In the genomic region with DNA sequence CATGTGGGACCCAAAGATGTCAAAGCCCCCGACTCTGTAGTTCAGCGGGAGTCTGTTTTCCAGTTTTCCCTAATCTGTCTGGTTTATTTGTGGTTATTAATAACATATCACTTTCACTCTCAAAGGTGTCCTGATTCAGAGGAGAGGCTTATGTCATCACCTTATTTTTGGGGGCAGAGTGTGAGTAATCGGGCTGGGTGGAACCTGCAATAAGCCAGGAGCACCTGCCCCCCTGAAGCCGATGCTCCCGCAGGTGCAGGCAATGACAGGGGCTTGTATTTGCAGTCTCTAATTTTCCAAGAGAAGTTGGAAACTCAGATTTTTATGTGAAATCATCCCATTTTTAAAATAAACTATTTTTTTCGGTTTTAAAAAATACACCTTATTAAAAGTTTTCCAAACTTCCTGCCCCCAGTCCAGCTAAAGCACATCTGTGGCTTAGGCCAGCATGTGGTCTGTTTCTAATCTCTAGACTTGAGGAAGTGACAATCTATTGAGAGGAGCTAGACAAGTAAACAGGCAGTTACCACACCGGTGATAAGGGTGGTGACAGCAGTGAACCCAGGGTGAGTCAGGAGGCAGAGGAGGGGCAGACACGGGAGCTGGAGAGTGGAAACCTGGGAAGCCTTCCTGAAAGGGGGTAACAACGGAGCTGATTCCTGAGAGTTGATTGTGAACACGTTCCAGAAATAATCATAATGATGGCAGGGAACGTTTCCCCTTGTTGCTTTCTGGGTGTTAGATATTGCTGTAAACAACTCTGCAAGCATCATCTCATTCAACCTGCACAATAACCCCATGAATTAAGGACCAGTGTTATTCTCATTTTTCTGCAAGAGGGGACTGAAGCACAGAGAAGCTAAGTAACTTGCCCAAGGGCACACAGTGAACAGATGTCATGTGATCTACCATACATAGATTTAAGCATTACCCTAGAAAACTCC, we compare ENCODE assay signal across 8 cellular contexts. TPM values are rescaled to one million over a fixed set of nuclear protein-coding genes. Genes with fewer than 3 reads are reported as not detected.
A peak's percentile ranks its signal among the peaks of the same experiment; 100 is the strongest.
DNase-seq lines count a peak whose midpoint lies in the region; ATAC-seq and TF ChIP-seq lines count a peak whose summit lies in the region.

No MANE protein-coding gene starts in this region.

- WGBS in esophagus muscularis mucosa, result 76% methylated on average over 11 of the region's 11 CpGs

- TF ChIP-seq EP300 in esophagus muscularis mucosa (IDR thresholded peaks at IDR 0.05), result no peak

- intact Hi-C loops in esophagus muscularis mucosa (cut with DNase I), result no loop called here

- no peak for TF ChIP-seq POLR2A in esophagus muscularis mucosa (IDR thresholded peaks at IDR 0.05; ENCODE audit: low read depth)

- ATAC-seq in GM19023 (IDR thresholded peaks at IDR 0.05; ENCODE audit: unreplicated experiment) (peak; percentile 31), HG03108 (IDR thresholded peaks at IDR 0.05; ENCODE audit: unreplicated experiment) (peak; percentile 70)

- H3K4me1 ChIP-seq in effector memory CD4-positive, alpha-beta T cell (ENCODE audit: control insufficient read depth, insufficient read depth, low read length, poor library complexity, severe bottlenecking), result peaks cover 52% of the 10 kb centered on the region
- H3K4me1 ChIP-seq in esophagus muscularis mucosa, result peaks cover 15 to 40% (median 23%) of the 10 kb centered on the region in 4 donors

- H3K27ac ChIP-seq in effector memory CD4-positive, alpha-beta T cell (ENCODE audit: insufficient read depth, low read length, poor library complexity, severe bottlenecking), result peak overlapping the region; percentile 56
- H3K27ac ChIP-seq in esophagus muscularis mucosa (replicated peaks in 1 of 4), result no peak overlapping the region

- H3K4me3 ChIP-seq in AG10803 (ENCODE audit: low read length) (no peak overlapping the region), esophagus muscularis mucosa (no peak overlapping the region)
- no peak overlapping the region for H3K4me3 ChIP-seq in effector memory CD4-positive, alpha-beta T cell (ENCODE audit: insufficient read depth, low read depth, low read length, poor library complexity, severe bottlenecking)

- no peaks in the 10 kb centered on the region for H3K36me3 ChIP-seq in effector memory CD4-positive, alpha-beta T cell (ENCODE audit: control insufficient read depth, insufficient read depth, low read length)
- H3K36me3 ChIP-seq in esophagus muscularis mucosa, result no peaks in the 10 kb centered on the region

- no peaks in the 10 kb centered on the region for H3K27me3 ChIP-seq in effector memory CD4-positive, alpha-beta T cell (replicated peaks; ENCODE audit: control insufficient read depth, insufficient read depth, low read length, poor library complexity, severe bottlenecking)
- no peaks in the 10 kb centered on the region for H3K27me3 ChIP-seq in esophagus muscularis mucosa

- DNase-seq in AG10803 (ENCODE audit: low read depth) (peak; percentile 42), SIG-M5 (lab: John Stamatoyannopoulos, UW) (peak; percentile 85), non-pigmented ciliary epithelial cell (ENCODE audit: low read depth) (peak; percentile 73), esophagus muscularis mucosa (ENCODE audit: extremely low spot score) (no peak), cerebellar nuclear complex (lab: John Stamatoyannopoulos, UW) (no peak)
- peak; percentile 38 to 50 (median 39) for DNase-seq in effector memory CD4-positive, alpha-beta T cell

- H3K9me3 ChIP-seq in effector memory CD4-positive, alpha-beta T cell (ENCODE audit: control insufficient read depth, low read length), result no peaks in the 10 kb centered on the region
- H3K9me3 ChIP-seq in esophagus muscularis mucosa, result no peaks in the 10 kb centered on the region

- TF ChIP-seq CTCF in AG10803 (conservative IDR thresholded peaks at IDR 0.05; ENCODE audit: low read length) (no peak), esophagus muscularis mucosa (IDR thresholded peaks at IDR 0.05) (no peak)

RNA-seq across cellular contexts. Expression of gene BHLHE40, which starts 37.3 kb away (rescaled TPM):
- total RNA-seq in esophagus muscularis mucosa, result 100 to 1,000 TPM in 1 of 4 donors, 10 to 100 TPM in 2, 1 to 10 TPM in 1; 8.3 to 170 (median 19.4) TPM

Comparison
In these comparisons a context has a peak if more than half of its experiments do, and no peak if none do; other contexts are left out.
1. DNase-seq: peak in AG10803 (single experiment), SIG-M5 (single experiment), effector memory CD4-positive, alpha-beta T cell (3 of 3) and non-pigmented ciliary epithelial cell (single experiment); none in esophagus muscularis mucosa (single experiment) and cerebellar nuclear complex (0 of 2).